21 cellular contexts compared by ENCODE assay signal in genomic region chr1:209057901-209058300, GRCh38.
DNase-seq lines count a peak whose midpoint lies in the region; ATAC-seq, FAIRE-seq and TF ChIP-seq lines count a peak whose summit lies in the region.
"Had no signal": no experiment of that assay in that cellular context is flagged by ENCODE, and none has a peak within 500 bp of the region (broad histone marks: within the 10 kb centered on the region; RNA-seq: fewer than 3 reads in every experiment).

No MANE protein-coding gene starts in this region.

- no peak overlapping the region for H2AFZ ChIP-seq in HepG2 (ENCODE audit: low read length)
- no peak overlapping the region for H2AFZ ChIP-seq in IMR-90 (replicated peaks; ENCODE audit: low read length, poor library complexity)
- no peak overlapping the region for H2AFZ ChIP-seq in Karpas-422 (ENCODE audit: low read length)

- H2BK120ac ChIP-seq in IMR-90 (ENCODE audit: low read depth, low read length) = no peak overlapping the region

- no peak overlapping the region for H2BK15ac ChIP-seq in IMR-90 (ENCODE audit: low read depth, low read length)

- H3K9me3 ChIP-seq in HepG2 (ENCODE audit: low read length) (peaks cover 21% of the 10 kb centered on the region), right lobe of liver (no peaks in the 10 kb centered on the region), IMR-90 (ENCODE audit: control insufficient read depth, insufficient read depth, low read length) (peaks cover 2% of the 10 kb centered on the region; the same call in 1 of the 2 replicates), Karpas-422 (ENCODE audit: low read length) (no peaks in the 10 kb centered on the region)
- H3K9me3 ChIP-seq: BE2C had no signal

- H3K4me3 ChIP-seq in HepG2 (replicated peaks in 1 of 3; ENCODE audit: insufficient read depth in 1 of 3, low read depth in 2 of 3, low read length in 3 of 3) (no peak overlapping the region), right lobe of liver (no peak overlapping the region), IMR-90 (ENCODE audit: insufficient read depth, low read depth, low read length) (no peak overlapping the region), Karpas-422 (ENCODE audit: low read length) (no peak overlapping the region)
- H3K4me3 ChIP-seq: BLaER1 had no signal

- H4K91ac ChIP-seq in IMR-90 (ENCODE audit: insufficient read depth, low read depth, low read length) = no peak overlapping the region

- DNase-seq in HepG2 (ENCODE audit: low spot score) (no peak), right lobe of liver (no peak), IMR-90 (no peak), WTC11 (ENCODE audit: low spot score) (no peak), Karpas-422 (no peak)
- DNase-seq: ACHN; BE2C; C1 segment of cervical spinal cord; Caco-2; Calu3; CD4-positive, alpha-beta T cell; CD8-positive, alpha-beta T cell; DMS79 treated with DMSO at 0.1 percent for 48 hours; GF-D8 had no signal

- no peak overlapping the region for H3K9ac ChIP-seq in HepG2 (ENCODE audit: insufficient read depth, low read depth, low read length)
- H3K9ac ChIP-seq in IMR-90 (ENCODE audit: low read depth, low read length) = no peak overlapping the region
- H3K9ac ChIP-seq in Karpas-422 (ENCODE audit: low read length) = no peak overlapping the region
- H3K9ac ChIP-seq: BLaER1 had no signal

- no peaks in the 10 kb centered on the region for H3K9me2 ChIP-seq in Karpas-422 (replicated peaks; ENCODE audit: insufficient read depth, low read length)

- FAIRE-seq in HepG2 (lab: Jason Lieb, UNC) = no peak
- FAIRE-seq: D721Med, G401.6, GM12891, GM19239 had no signal

- H3K27me3 ChIP-seq in HepG2 (ENCODE audit: control insufficient read depth in 1 of 2, insufficient read depth in 2 of 2, low read length in 2 of 2) = no peaks in the 10 kb centered on the region; a peak in 1 of 5 replicates
- H3K27me3 ChIP-seq in right lobe of liver = no peaks in the 10 kb centered on the region
- no peaks in the 10 kb centered on the region for H3K27me3 ChIP-seq in IMR-90 (ENCODE audit: control insufficient read depth, insufficient read depth, low read length)
- no peaks in the 10 kb centered on the region for H3K27me3 ChIP-seq in Karpas-422 (ENCODE audit: low read length)
- H3K27me3 ChIP-seq: BE2C, BLaER1 had no signal

- peaks cover 3% of the 10 kb centered on the region; the same call in 1 of the 2 replicates for H3K4me1 Mint-ChIP-seq in WTC11
- H3K4me1 Mint-ChIP-seq: CD14-positive monocyte had no signal

- dilution Hi-C loops in IMR-90 (cut with HindIII; ENCODE audit: low sequenced_read_pairs, unreplicated experiment) = no loop called here

- no peak for TF ChIP-seq POLR2A in HepG2 (IDR thresholded peaks at IDR 0.05; ENCODE audit: insufficient read depth in 1 of 2, low read depth in 2 of 2, low read length in 2 of 2)
- TF ChIP-seq POLR2A in right lobe of liver (IDR thresholded peaks at IDR 0.05) = no peak
- TF ChIP-seq POLR2A in IMR-90 (IDR thresholded peaks at IDR 0.05; ENCODE audit: low read depth, low read length) = no peak

- in situ Hi-C loops in HepG2 (cut with HindIII; ENCODE audit: extremely low pct_ligation_motif_present, low pct_unique_long_range_greater_than_20kb) (no loop called here), IMR-90 (cut with MboI; ENCODE audit: low sequenced_read_pairs) (no loop called here)

- no peak overlapping the region for H4K8ac ChIP-seq in IMR-90 (ENCODE audit: low read depth in 2 of 2, low read length in 2 of 2)

- TF ChIP-seq CTCF in HepG2 (CRISPR knock-in tag; IDR thresholded peaks at IDR 0.05) (no peak), right lobe of liver (IDR thresholded peaks at IDR 0.05) (no peak), IMR-90 (conservative IDR thresholded peaks at IDR 0.05; ENCODE audit: low read depth, low read length) (no peak), WTC11 (IDR thresholded peaks at IDR 0.05) (no peak)

- no peak overlapping the region for H2BK20ac ChIP-seq in IMR-90 (ENCODE audit: low read depth, low read length)

- H4K20me1 ChIP-seq in HepG2 (ENCODE audit: insufficient read depth, low read length) (no peaks in the 10 kb centered on the region), IMR-90 (ENCODE audit: insufficient read depth, low read length) (no peaks in the 10 kb centered on the region), Karpas-422 (ENCODE audit: insufficient read depth, low read depth, low read length) (no peaks in the 10 kb centered on the region)
- H4K20me1 ChIP-seq: BLaER1 had no signal

- ATAC-seq in HepG2 = no peak
- no peak for ATAC-seq in right lobe of liver
- ATAC-seq in IMR-90 (ENCODE audit: low read depth) = no peak
- ATAC-seq in WTC11 = no peak
- ATAC-seq: CD8-positive, alpha-beta T cell had no signal

- H3K27me3 Mint-ChIP-seq in WTC11 (ENCODE audit: low read depth) = peaks cover 5% of the 10 kb centered on the region; the same call in 1 of the 2 replicates

- CTCF ChIA-PET in HepG2 (lab: Yijun Ruan, JAX; ENCODE audit: low intra/inter-chr PET ratio, low total read pairs) (no interaction called here), IMR-90 (lab: Yijun Ruan, JAX) (no interaction called here), WTC11 (lab: Charles Lee) (interaction anchor here (0.6 kb wide), 1 partner anchor 977 kb away, joined by 3 read pairs; no protein-coding TSS in a partner anchor)

- H3K79me2 ChIP-seq in HepG2 (ENCODE audit: insufficient read depth, low read length) = no peaks in the 10 kb centered on the region
- no peaks in the 10 kb centered on the region for H3K79me2 ChIP-seq in Karpas-422 (ENCODE audit: low read length)

- POLR2A ChIA-PET in HepG2 (lab: Yijun Ruan, JAX) = no interaction called here
- POLR2A ChIA-PET in IMR-90 (lab: Charles Lee; ENCODE audit: unreplicated experiment) = no interaction called here
- POLR2A ChIA-PET in WTC11 (lab: Charles Lee) = no interaction called here

- H2AK9ac ChIP-seq in IMR-90 (replicated peaks; ENCODE audit: low read depth, low read length, poor library complexity) = no peak overlapping the region

- H3K23ac ChIP-seq in IMR-90 (ENCODE audit: low read depth, low read length) = no peak overlapping the region

- H3K4ac ChIP-seq in IMR-90 (ENCODE audit: low read depth, low read length) = no peak overlapping the region

- H3K14ac ChIP-seq in IMR-90 (replicated peaks; ENCODE audit: low read depth, low read length) = no peak overlapping the region

- H3K9me1 ChIP-seq in IMR-90 (ENCODE audit: insufficient read depth, low read length) = no peaks in the 10 kb centered on the region

- WGBS in HepG2 (ENCODE audit: low lambda C conversion rate) = 0% methylated on average over 1 of the region's 1 CpG
- WGBS in right lobe of liver (ENCODE audit: insufficient coverage, low coverage, low lambda C conversion rate, missing lambda C conversion rate) = 100% methylated on average over 1 of the region's 1 CpG
- no CpG with 5 or more reads among the region's 1 CpG for WGBS in IMR-90 (ENCODE audit: extremely low coverage in 2 of 2, insufficient read length in 1 of 2), 2 experiments

- H3K4me1 ChIP-seq in HepG2 (ENCODE audit: insufficient read depth, low read length) (no peaks in the 10 kb centered on the region), right lobe of liver (no peaks in the 10 kb centered on the region), IMR-90 (ENCODE audit: control insufficient read depth, insufficient read depth, low read length) (no peaks in the 10 kb centered on the region), Karpas-422 (ENCODE audit: low read length) (no peaks in the 10 kb centered on the region)
- H3K4me1 ChIP-seq: BLaER1, Caco-2 had no signal

- H3K18ac ChIP-seq in IMR-90 (ENCODE audit: low read depth, low read length) = no peak overlapping the region

- no peak overlapping the region for H3K27ac Mint-ChIP-seq in WTC11
- H3K27ac Mint-ChIP-seq: CD14-positive monocyte; CD4-positive, alpha-beta T cell; CD8-positive, alpha-beta T cell had no signal

- H3K27ac ChIP-seq in HepG2 (ENCODE audit: extremely low read length, insufficient read depth, low read length) (no peak overlapping the region), right lobe of liver (no peak overlapping the region), IMR-90 (ENCODE audit: insufficient read depth, low read length) (no peak overlapping the region), Karpas-422 (ENCODE audit: low read length) (no peak overlapping the region)
- H3K27ac ChIP-seq: 22Rv1, BLaER1 had no signal

- no peaks in the 10 kb centered on the region for H3K79me1 ChIP-seq in IMR-90 (ENCODE audit: low read depth in 1 of 2, low read length in 2 of 2)

- no peak overlapping the region for H3K4me3 Mint-ChIP-seq in WTC11
- H3K4me3 Mint-ChIP-seq: CD14-positive monocyte; CD4-positive, alpha-beta T cell; CD8-positive, alpha-beta T cell had no signal

- BruUV-seq in HepG2 (replicated peaks; lab: Mats Ljungman, UMichigan) (no TSS peak), IMR-90 (replicated peaks; lab: Mats Ljungman, UMichigan) (no TSS peak)

- no peak overlapping the region for H2BK5ac ChIP-seq in IMR-90 (ENCODE audit: low read depth, low read length, poor library complexity, severe bottlenecking)

- no peak for TF ChIP-seq EP300 in HepG2 (IDR thresholded peaks at IDR 0.05; ENCODE audit: low read depth in 2 of 2, low read length in 2 of 2)
- no peak for TF ChIP-seq EP300 in HepG2 (CRISPR knock-in tag; IDR thresholded peaks at IDR 0.05; ENCODE audit: borderline replicate concordance)

- no peaks in the 10 kb centered on the region for H3K36me3 Mint-ChIP-seq in WTC11
- H3K36me3 Mint-ChIP-seq: CD14-positive monocyte; CD8-positive, alpha-beta T cell had no signal

- no peak overlapping the region for H4K5ac ChIP-seq in IMR-90 (ENCODE audit: low read depth, low read length)

- no peak overlapping the region for H3K56ac ChIP-seq in IMR-90 (ENCODE audit: extremely low read depth, insufficient read depth, low read length)

- H3K4me2 ChIP-seq in HepG2 (ENCODE audit: low read depth, low read length) (no peak overlapping the region), IMR-90 (ENCODE audit: low read depth, low read length) (no peak overlapping the region), Karpas-422 (ENCODE audit: low read depth, low read length, poor library complexity, severe bottlenecking) (no peak overlapping the region)
- H3K4me2 ChIP-seq: BLaER1 had no signal

- H3K36me3 ChIP-seq in HepG2 (replicated peaks in 1 of 2; ENCODE audit: control insufficient read depth in 1 of 2, insufficient read depth in 2 of 2, low read length in 2 of 2) (no peaks in the 10 kb centered on the region), right lobe of liver (no peaks in the 10 kb centered on the region), IMR-90 (ENCODE audit: control insufficient read depth, insufficient read depth, low read length) (no peaks in the 10 kb centered on the region), Karpas-422 (ENCODE audit: insufficient read depth, low read length) (no peaks in the 10 kb centered on the region)
- H3K36me3 ChIP-seq: BE2C, BLaER1 had no signal

- peaks cover 29% of the 10 kb centered on the region for H3K9me3 Mint-ChIP-seq in WTC11

- TF ChIP-seq RAD21 in HepG2 (CRISPR knock-in tag; IDR thresholded peaks at IDR 0.05) (no peak), IMR-90 (IDR thresholded peaks at IDR 0.05; ENCODE audit: low read length) (no peak)

- H2AK5ac ChIP-seq in IMR-90 (ENCODE audit: low read depth, low read length) = no peak overlapping the region

- intact Hi-C loops in HepG2 (cut with micrococcal nuclease; ENCODE audit: unreplicated experiment) (no loop called here), right lobe of liver (cut with DNase I) (no loop called here), IMR-90 (cut with micrococcal nuclease) (no loop called here)

TF ChIP-seq in IMR-90, 13 proteins besides CTCF, POLR2A, EP300 and RAD21 (continues in another document):
- TF ChIP-seq MAFK (IDR thresholded peaks at IDR 0.05; ENCODE audit: low read depth, low read length) = peak; percentile 68
